ENCODE assay signal across 25 cellular contexts in the genomic region with DNA sequence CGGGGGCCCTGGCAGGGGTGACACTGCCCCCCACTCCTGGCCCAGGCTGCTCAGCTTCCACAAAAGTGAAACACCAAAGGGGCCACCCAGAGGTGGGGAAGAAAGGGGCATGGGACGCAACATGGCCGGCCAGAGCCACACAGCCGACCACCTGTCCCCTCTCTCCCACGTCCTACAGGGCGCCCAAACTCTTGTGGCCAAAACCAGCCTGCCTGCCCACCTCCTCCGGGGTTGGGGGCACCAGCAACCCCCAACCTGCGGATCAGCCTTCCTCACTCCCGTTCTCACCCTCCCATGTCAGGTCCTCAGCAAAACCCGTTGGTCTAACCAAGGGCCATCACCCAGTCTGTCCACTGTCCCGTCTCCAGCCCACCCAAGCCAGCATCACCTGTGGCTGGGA.
"Had no signal": no experiment of that assay in that cellular context is flagged by ENCODE, and none has a peak within 500 bp of the region (broad histone marks: within the 10 kb centered on the region; RNA-seq: fewer than 3 reads in every experiment).

No MANE protein-coding gene starts in this region.

- DNase-seq: activated CD4-positive, alpha-beta T cell treated with anti-CD3 and anti-CD28 coated beads for 48 hours; activated CD4-positive, alpha-beta T cell treated with anti-CD3 and anti-CD28 coated beads, Interleukin-2, amount 50 U/mL, for 4 hours; activated CD4-positive, CD25-positive, alpha-beta regulatory T cell treated with anti-CD3 and anti-CD28 coated beads, Interleukin-2, amount 50 U/mL, for 72 hours; activated CD8-positive, alpha-beta memory T cell treated with anti-CD3 and anti-CD28 coated beads, Interleukin-2, amount 50 U/mL, for 48 hours; activated CD8-positive, alpha-beta T cell treated with anti-CD3 and anti-CD28 coated beads, Interleukin-2, amount 10 ng/mL, durations not matched to agents 7 days and 5 days; activated naive CD4-positive, alpha-beta T cell treated with anti-CD3 and anti-CD28 coated beads, Interleukin-2, amount 50 U/mL, for 16 hours; activated naive CD8-positive, alpha-beta T cell treated with anti-CD3 and anti-CD28 coated beads, Interleukin-2, amount 50 U/mL, for 24 hours; activated T-cell treated with anti-CD3 and anti-CD28 coated beads, Interleukin-2, amount 50 U/mL, for 1 hour; amniotic stem cell; body of pancreas; MG63; MV-4-11; NCI-H1417 treated with DMSO at 0.1 percent for 48 hours; NCI-H1694 treated with DMSO at 0.1 percent for 48 hours; NCI-H510A treated with DMSO at 0.1 percent for 48 hours; NCI-H69; NK-92 treated with Interleukin-12 subunit alpha and Interleukin-12 subunit beta, amount 100 ng/mL, for 24 hours; OCI-M1; Right ventricle myocardium superior; RPMI8226; SJCRH30; SK-N-SH had no signal

- H3K27me3 ChIP-seq: ascending aorta, body of pancreas, MG63, SJCRH30 had no signal

- FAIRE-seq: bronchial epithelial cell had no signal

- H3K9ac ChIP-seq: SK-N-SH had no signal

- H3K9me3 ChIP-seq: ascending aorta, body of pancreas, MG63, SJCRH30, SK-N-SH had no signal

- H3K4me3 ChIP-seq: ascending aorta, body of pancreas, MG63, SJCRH30 had no signal

- H3K4me1 ChIP-seq: ascending aorta, body of pancreas, SJCRH30 had no signal

- H3K4me2 ChIP-seq: SK-N-SH had no signal

- ATAC-seq: activated CD8-positive, alpha-beta T cell treated with anti-CD3 and anti-CD28 coated beads, Interleukin-2, amount 10 ng/mL, durations not matched to agents 7 days and 5 days; activated naive CD8-positive, alpha-beta T cell treated with anti-CD3 and anti-CD28 coated beads, Interleukin-2, amount 50 U/mL, for 24 hours; body of pancreas; Panc1 had no signal

- H3K27ac ChIP-seq: ascending aorta, body of pancreas, SJCRH30 had no signal

- H3K36me3 ChIP-seq: ascending aorta, MG63, SJCRH30 had no signal
